17 cellular contexts compared by ENCODE assay signal in the genomic region with DNA sequence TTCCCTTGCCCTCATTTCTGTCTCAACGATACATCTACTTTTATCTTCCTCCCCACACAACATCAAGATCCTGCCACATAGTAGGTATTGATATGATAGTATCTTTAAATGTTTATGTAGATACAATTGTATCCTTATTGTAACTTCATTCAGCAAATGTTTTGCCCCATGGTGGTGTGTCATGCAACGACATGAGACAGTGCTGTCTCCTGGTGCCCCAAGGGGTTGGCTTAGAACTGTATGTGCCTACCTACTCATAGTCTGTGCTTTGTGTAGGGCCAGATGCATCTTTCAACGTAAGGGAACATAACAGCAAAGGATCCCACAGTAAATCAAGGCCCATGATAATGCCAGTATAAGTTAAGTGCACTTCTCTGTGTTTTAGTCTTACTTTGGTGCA. TPM values are rescaled to one million over a fixed set of nuclear protein-coding genes. Genes with fewer than 3 reads are reported as not detected.
DNase-seq lines count a peak whose midpoint lies in the region; ATAC-seq and TF ChIP-seq lines count a peak whose summit lies in the region.
"Had no signal": no experiment of that assay in that cellular context is flagged by ENCODE, and none has a peak within 500 bp of the region (broad histone marks: within the 10 kb centered on the region; RNA-seq: fewer than 3 reads in every experiment).

No MANE protein-coding gene starts in this region.

- H3K4me1 ChIP-seq in Karpas-422 (ENCODE audit: low read length) (peaks cover 66% of the 10 kb centered on the region), adrenal gland (replicated peaks in 1 of 2) (peaks cover 8 to 18% of the 10 kb centered on the region in 2 donors)

- no peak for ATAC-seq in stimulated activated memory B cell treated with anti-CD40 and anti-IgM and Interleukin-4, amounts not matched to agents 10 μg/mL and 1 μg/mL and 100 μg/mL, for 72 hours
- ATAC-seq: esophagus mucosa; gastroesophageal sphincter; left colon; natural killer cell treated with Interleukin-12 subunit alpha and Interleukin-12 subunit beta and Interleukin-15 and Interleukin-18, amount 100 ng/mL, for 72 hours had no signal

- H3K27me3 Mint-ChIP-seq in activated T-helper 2 cell treated with anti-CD3 and anti-CD28 coated beads, Interferon-gamma antibody, Interleukin-2, Interleukin-4, amounts not matched to agents 10 μg/mL and 5 μg/mL and 100 μg/mL, durations not matched to agents 14 hours and 24 hours and 36 hours (ENCODE audit: low read depth), result peaks cover 2% of the 10 kb centered on the region
- no peaks in the 10 kb centered on the region for H3K27me3 Mint-ChIP-seq in stimulated activated memory B cell treated with anti-CD40 and anti-IgM and Interleukin-4, amounts not matched to agents 10 μg/mL and 1 μg/mL and 100 μg/mL, for 72 hours
- H3K27me3 Mint-ChIP-seq: natural killer cell treated with Interleukin-12 subunit alpha and Interleukin-12 subunit beta and Interleukin-15 and Interleukin-18, amount 100 ng/mL, for 72 hours had no signal

- H3K4me2 ChIP-seq in Karpas-422 (ENCODE audit: low read depth, low read length, poor library complexity, severe bottlenecking), result peak overlapping the region; percentile 3
- H3K4me2 ChIP-seq: PC-9 had no signal

- intact Hi-C loops in activated T-helper 2 cell treated with anti-CD3 and anti-CD28 coated beads, Interferon-gamma antibody, Interleukin-2, Interleukin-4, amounts not matched to agents 10 μg/mL and 5 μg/mL and 100 μg/mL, durations not matched to agents 14 hours and 24 hours and 36 hours (cut with micrococcal nuclease), result no loop called here
- intact Hi-C loops in adrenal gland (cut with DNase I), result no loop called here

- no peaks in the 10 kb centered on the region for H4K20me1 ChIP-seq in Karpas-422 (ENCODE audit: insufficient read depth, low read depth, low read length)

- H3K9me3 ChIP-seq in Karpas-422 (ENCODE audit: low read length) (no peaks in the 10 kb centered on the region), adrenal gland (replicated peaks in 1 of 3) (no peaks in the 10 kb centered on the region)
- H3K9me3 ChIP-seq: gastroesophageal sphincter had no signal

- no peak overlapping the region for H3K27ac ChIP-seq in Karpas-422 (ENCODE audit: low read length)
- no peak overlapping the region for H3K27ac ChIP-seq in adrenal gland
- H3K27ac ChIP-seq: gastroesophageal sphincter, PC-9 had no signal

- WGBS in adrenal gland, 4 donors, result 84 to 93% (median 92%) methylated on average over 3 of the region's 3 CpGs

- H3K36me3 Mint-ChIP-seq in activated T-helper 2 cell treated with anti-CD3 and anti-CD28 coated beads, Interferon-gamma antibody, Interleukin-2, Interleukin-4, amounts not matched to agents 10 μg/mL and 5 μg/mL and 100 μg/mL, durations not matched to agents 14 hours and 24 hours and 36 hours (ENCODE audit: low read depth), result peaks cover 25% of the 10 kb centered on the region
- peaks cover 10% of the 10 kb centered on the region for H3K36me3 Mint-ChIP-seq in stimulated activated memory B cell treated with anti-CD40 and anti-IgM and Interleukin-4, amounts not matched to agents 10 μg/mL and 1 μg/mL and 100 μg/mL, for 72 hours

- no peaks in the 10 kb centered on the region for H3K27me3 ChIP-seq in Karpas-422 (ENCODE audit: low read length)
- H3K27me3 ChIP-seq in adrenal gland, result no peaks in the 10 kb centered on the region
- H3K27me3 ChIP-seq: gastroesophageal sphincter had no signal

- peaks cover 21% of the 10 kb centered on the region for H3K79me2 ChIP-seq in Karpas-422 (ENCODE audit: low read length)

- H2AFZ ChIP-seq in Karpas-422 (ENCODE audit: low read length), result no peak overlapping the region
- H2AFZ ChIP-seq: PC-9 had no signal

- peak; percentile 38 for DNase-seq in activated naive CD4-positive, alpha-beta T cell treated with anti-CD3 and anti-CD28 coated beads, Interleukin-2, amount 50 U/mL, for 16 hours
- no peak for DNase-seq in activated naive CD4-positive, alpha-beta T cell treated with Interleukin-2 at 50 U/mL for 16 hours
- DNase-seq in Karpas-422 (no peak), GM19240 (ENCODE audit: insufficient read length, low spot score) (no peak), adrenal gland (no peak)
- DNase-seq in activated T-helper 2 cell treated with anti-CD3 and anti-CD28 coated beads, Interferon-gamma antibody, Interleukin-2, Interleukin-4, amounts not matched to agents 10 μg/mL and 5 μg/mL and 100 μg/mL, durations not matched to agents 14 hours and 24 hours and 36 hours (ENCODE audit: low spot score), result no peak
- DNase-seq: Caco-2, left colon, mesendoderm, NCI-H1694 treated with DMSO at 0.1 percent for 48 hours, NCI-H345, PC-9, T-helper 9 cell had no signal

- H3K4me1 Mint-ChIP-seq in activated T-helper 2 cell treated with anti-CD3 and anti-CD28 coated beads, Interferon-gamma antibody, Interleukin-2, Interleukin-4, amounts not matched to agents 10 μg/mL and 5 μg/mL and 100 μg/mL, durations not matched to agents 14 hours and 24 hours and 36 hours (ENCODE audit: low read depth), result peaks cover 42% of the 10 kb centered on the region
- H3K4me1 Mint-ChIP-seq in stimulated activated memory B cell treated with anti-CD40 and anti-IgM and Interleukin-4, amounts not matched to agents 10 μg/mL and 1 μg/mL and 100 μg/mL, for 72 hours, result peaks cover 31% of the 10 kb centered on the region

- H3K9me2 ChIP-seq in Karpas-422 (replicated peaks; ENCODE audit: insufficient read depth, low read length), result no peaks in the 10 kb centered on the region

- H3K36me3 ChIP-seq in Karpas-422 (ENCODE audit: insufficient read depth, low read length), result no peaks in the 10 kb centered on the region; the same call in 1 of the 2 replicates
- H3K36me3 ChIP-seq in adrenal gland (replicated peaks in 1 of 2), result no peaks in the 10 kb centered on the region
- H3K36me3 ChIP-seq: gastroesophageal sphincter had no signal

- peak overlapping the region; percentile 58 for H3K27ac Mint-ChIP-seq in activated T-helper 2 cell treated with anti-CD3 and anti-CD28 coated beads, Interferon-gamma antibody, Interleukin-2, Interleukin-4, amounts not matched to agents 10 μg/mL and 5 μg/mL and 100 μg/mL, durations not matched to agents 14 hours and 24 hours and 36 hours
- peak overlapping the region; percentile 99 for H3K27ac Mint-ChIP-seq in stimulated activated memory B cell treated with anti-CD40 and anti-IgM and Interleukin-4, amounts not matched to agents 10 μg/mL and 1 μg/mL and 100 μg/mL, for 72 hours

- H3K9ac ChIP-seq in Karpas-422 (ENCODE audit: low read length), result no peak overlapping the region

- no peak for TF ChIP-seq POLR2A in adrenal gland (IDR thresholded peaks at IDR 0.05)

- H3K9me3 Mint-ChIP-seq in activated T-helper 2 cell treated with anti-CD3 and anti-CD28 coated beads, Interferon-gamma antibody, Interleukin-2, Interleukin-4, amounts not matched to agents 10 μg/mL and 5 μg/mL and 100 μg/mL, durations not matched to agents 14 hours and 24 hours and 36 hours, result no peaks in the 10 kb centered on the region
- peaks cover 2% of the 10 kb centered on the region for H3K9me3 Mint-ChIP-seq in stimulated activated memory B cell treated with anti-CD40 and anti-IgM and Interleukin-4, amounts not matched to agents 10 μg/mL and 1 μg/mL and 100 μg/mL, for 72 hours

- H3K4me3 Mint-ChIP-seq in activated T-helper 2 cell treated with anti-CD3 and anti-CD28 coated beads, Interferon-gamma antibody, Interleukin-2, Interleukin-4, amounts not matched to agents 10 μg/mL and 5 μg/mL and 100 μg/mL, durations not matched to agents 14 hours and 24 hours and 36 hours (ENCODE audit: low read depth), result peak overlapping the region; percentile 91
- H3K4me3 Mint-ChIP-seq in stimulated activated memory B cell treated with anti-CD40 and anti-IgM and Interleukin-4, amounts not matched to agents 10 μg/mL and 1 μg/mL and 100 μg/mL, for 72 hours, result no peak overlapping the region

- H3K4me3 ChIP-seq in Karpas-422 (ENCODE audit: low read length) (no peak overlapping the region), adrenal gland (no peak overlapping the region)
- H3K4me3 ChIP-seq: gastroesophageal sphincter, PC-9 had no signal

- TF ChIP-seq CTCF in adrenal gland (IDR thresholded peaks at IDR 0.05), result no peak

RNA-seq across cellular contexts. Expression of a gene that starts 2.8 kb away (rescaled TPM):
- 119 and 180 TPM in 2 replicates for total RNA-seq in Karpas-422 (2014; rRNA removed; shearing (Covaris generic); ENCODE audit: low replicate concordance)
- 145 and 146 TPM in 2 replicates for total RNA-seq in activated T-helper 2 cell treated with anti-CD3 and anti-CD28 coated beads, Interferon-gamma antibody, Interleukin-2, Interleukin-4, amounts not matched to agents 10 μg/mL and 5 μg/mL and 100 μg/mL, durations not matched to agents 14 hours and 24 hours and 36 hours
- total RNA-seq in adrenal gland, result 100 to 1,000 TPM in 2 of 8 donors, 10 to 100 TPM in 6; 56.5 to 108 (median 82.9) TPM
- 10 to 100 TPM; 24.2 to 60.6 (median 37.6) TPM for polyA plus RNA-seq in adrenal gland
